Comparison of ENCODE assay signal across 14 cellular contexts in genomic region chr9:114607671-114608524, GRCh38. TPM values are rescaled to one million over a fixed set of nuclear protein-coding genes. Genes with fewer than 3 reads are reported as not detected.
DNase-seq lines count a peak whose midpoint lies in the region; ATAC-seq and TF ChIP-seq lines count a peak whose summit lies in the region.
"Had no signal": no experiment of that assay in that cellular context is flagged by ENCODE, and none has a peak within 500 bp of the region (broad histone marks: within the 10 kb centered on the region; RNA-seq: fewer than 3 reads in every experiment).

No MANE protein-coding gene starts in this region.

- no peaks in the 10 kb centered on the region for H3K27me3 ChIP-seq in ascending aorta

- H3K27ac Mint-ChIP-seq in naive B cell, result peak overlapping the region; percentile 45 to 96 (median 86)
- H3K27ac Mint-ChIP-seq: type B pancreatic cell had no signal

- H3K4me1 ChIP-seq in ascending aorta, result peaks cover 4 to 13% of the 10 kb centered on the region in 2 donors

- H3K4me3 ChIP-seq in ascending aorta, result no peak overlapping the region

- H3K36me3 ChIP-seq in ascending aorta, result no peaks in the 10 kb centered on the region

- H3K9me3 Mint-ChIP-seq in naive B cell, result no peaks in the 10 kb centered on the region
- H3K9me3 Mint-ChIP-seq: type B pancreatic cell had no signal

- H3K27ac ChIP-seq in ascending aorta, result no peak overlapping the region
- H3K27ac ChIP-seq: WERI-Rb-1 had no signal

- ATAC-seq in GM18867 (IDR thresholded peaks at IDR 0.05; ENCODE audit: unreplicated experiment) (peak; percentile 26), GM21737 (IDR thresholded peaks at IDR 0.05; ENCODE audit: unreplicated experiment) (peak; percentile 35), HG03442 (IDR thresholded peaks at IDR 0.05; ENCODE audit: unreplicated experiment) (peak; percentile 30), naive B cell (ENCODE audit: low read depth in 2 of 2) (no peak)

- H3K36me3 Mint-ChIP-seq in naive B cell, result no peaks in the 10 kb centered on the region
- H3K36me3 Mint-ChIP-seq: type B pancreatic cell had no signal

- no peak for TF ChIP-seq CTCF in ascending aorta (IDR thresholded peaks at IDR 0.05)

- H3K4me3 Mint-ChIP-seq in naive B cell, result peak overlapping the region in 7 of 8 donors; percentile 24 to 80 (median 39)
- H3K4me3 Mint-ChIP-seq: type B pancreatic cell had no signal

- H3K27me3 Mint-ChIP-seq in naive B cell, result no peaks in the 10 kb centered on the region
- H3K27me3 Mint-ChIP-seq: type B pancreatic cell had no signal

- peaks cover 48 to 76% (median 61%) of the 10 kb centered on the region in 3 donors for H3K4me1 Mint-ChIP-seq in naive B cell

- no peaks in the 10 kb centered on the region for H3K9me3 ChIP-seq in ascending aorta

- DNase-seq in naive B cell, result no peak
- no peak for DNase-seq in DMS114 treated with DMSO at 0.1 percent for 48 hours (lab: John Stamatoyannopoulos, UW; ENCODE audit: unreplicated experiment)
- no peak for DNase-seq in DMS153 treated with DMSO at 0.1 percent for 48 hours (lab: John Stamatoyannopoulos, UW; ENCODE audit: unreplicated experiment)
- no peak for DNase-seq in NCI-H2029 treated with DMSO at 0.1 percent for 48 hours (lab: John Stamatoyannopoulos, UW)
- DNase-seq in ascending aorta (ENCODE audit: low spot score in 2 of 2), result no peak
- DNase-seq: activated effector memory CD4-positive, alpha-beta T cell treated with Interleukin-2 at 50 U/mL for 16 hours; Calu3; NCI-H1417 treated with DMSO at 0.1 percent for 48 hours; posterior cingulate gyrus; WERI-Rb-1 had no signal

- intact Hi-C loops in ascending aorta (cut with DNase I), result loop anchor here (5.0 kb wide), 1 partner anchor 206 kb away; no protein-coding TSS in a partner anchor

RNA-seq across cellular contexts. Expression of gene TMEM268, which starts 3.2 kb away (rescaled TPM):
- polyA plus RNA-seq in naive B cell (ENCODE audit: low read depth in 6 of 6), result 10 to 100 TPM; 26.4 to 43.7 (median 32.0) TPM
- 1.5 TPM for total RNA-seq in ascending aorta

RNA-seq across cellular contexts. Expression of gene ATP6V1G1, which starts 20.3 kb away (rescaled TPM):
- 100 to 1,000 TPM; 425 to 637 (median 511) TPM for polyA plus RNA-seq in naive B cell (ENCODE audit: low read depth in 6 of 6)
- total RNA-seq in ascending aorta, result 135 TPM

RNA-seq across cellular contexts. Expression of gene TEX53, which starts 49.7 kb away (rescaled TPM):
- not detected for polyA plus RNA-seq in naive B cell (ENCODE audit: low read depth in 6 of 6)
- not detected for total RNA-seq in ascending aorta
- total RNA-seq: Calu3 had no signal

Comparison
In these comparisons a context has a peak if more than half of its experiments do, and no peak if none do; other contexts are left out.
1. ATAC-seq: peak in GM18867 (single experiment), GM21737 (single experiment) and HG03442 (single experiment); none in naive B cell (0 of 2).